In the genomic region with DNA sequence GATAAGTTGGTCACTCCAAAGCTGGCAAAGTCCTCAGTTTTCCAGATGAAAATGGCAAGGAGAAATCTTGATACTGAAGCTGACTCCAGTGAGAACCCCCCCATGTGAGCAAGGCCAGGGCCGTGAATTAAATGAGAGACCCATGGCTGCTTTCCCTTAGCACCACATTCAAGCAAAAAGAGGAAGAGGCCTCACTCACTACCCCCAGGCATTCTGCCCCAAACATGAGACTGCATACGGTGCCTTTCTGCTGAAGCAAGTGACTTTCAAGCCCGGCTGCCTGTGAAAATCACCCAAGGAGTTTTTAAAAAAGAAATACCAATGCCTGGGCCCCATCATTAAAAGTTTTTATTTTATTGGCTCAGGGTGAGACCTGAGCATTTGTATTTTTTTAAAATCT, we compare ENCODE assay signal across 28 cellular contexts.
DNase-seq lines count a peak whose midpoint lies in the region; ATAC-seq, FAIRE-seq and TF ChIP-seq lines count a peak whose summit lies in the region.
"Had no signal": no experiment of that assay in that cellular context is flagged by ENCODE, and none has a peak within 500 bp of the region (broad histone marks: within the 10 kb centered on the region; RNA-seq: fewer than 3 reads in every experiment).

No MANE protein-coding gene starts in this region.

- ATAC-seq in GM12878 (no peak), GM18498 (IDR thresholded peaks at IDR 0.05; ENCODE audit: unreplicated experiment) (no peak)
- ATAC-seq: activated T-cell treated with anti-CD3 and anti-CD28 coated beads, Interleukin-2, amount 50 U/mL, for 72 hours; lower lobe of right lung; pancreas; Right ventricle myocardium inferior; WTC11 had no signal

- no peaks in the 10 kb centered on the region for H3K79me2 ChIP-seq in GM12878 (ENCODE audit: control insufficient read depth, insufficient read depth, low read length)
- H3K79me2 ChIP-seq in trophoblast cell (ENCODE audit: control insufficient read depth, insufficient read depth, low read length, poor library complexity), result no peaks in the 10 kb centered on the region

- in situ Hi-C loops in GM12878 (cut with MboI), result no loop called here

- H3K36me3 ChIP-seq in GM12878 (ENCODE audit: control insufficient read depth in 2 of 2, insufficient read depth in 2 of 2, low read length in 1 of 2), result no peaks in the 10 kb centered on the region
- H3K36me3 ChIP-seq in trophoblast cell (ENCODE audit: control insufficient read depth in 1 of 2, insufficient read depth in 2 of 2, low read length in 2 of 2), result no peaks in the 10 kb centered on the region
- H3K36me3 ChIP-seq: lower lobe of right lung, pancreas, upper lobe of left lung had no signal

- no peaks in the 10 kb centered on the region for H4K20me1 ChIP-seq in GM12878 (ENCODE audit: control insufficient read depth, insufficient read depth)

- no peak overlapping the region for H3K4me2 ChIP-seq in GM12878 (ENCODE audit: control insufficient read depth, insufficient read depth)
- H3K4me2 ChIP-seq in trophoblast cell (ENCODE audit: low read length), result no peak overlapping the region

- FAIRE-seq in GM12878 (lab: Jason Lieb, UNC) (no peak), HTR-8/SVneo (lab: Jason Lieb, UNC) (no peak)
- FAIRE-seq: pancreas had no signal

- peak overlapping the region; percentile 10 for H2BK5ac ChIP-seq in trophoblast cell (ENCODE audit: low read depth, low read length, poor library complexity)

- no peak overlapping the region for H3K4me3 ChIP-seq in GM12878
- H3K4me3 ChIP-seq in trophoblast cell (ENCODE audit: low read depth, low read length), result no peak overlapping the region
- H3K4me3 ChIP-seq: lower lobe of right lung, pancreas, right atrium auricular region, upper lobe of left lung had no signal

- DNase-seq in GF-D8 (lab: John Stamatoyannopoulos, UW) (peak; percentile 2), MV-4-11 (lab: John Stamatoyannopoulos, UW) (peak; percentile 34), GM12878 (ENCODE audit: low read depth, low spot score) (no peak), trophoblast cell (no peak), HTR-8/SVneo (ENCODE audit: insufficient read length, low spot score) (no peak), iPS-NIHi7 (ENCODE audit: extremely low spot score) (no peak), midbrain (lab: John Stamatoyannopoulos, UW) (no peak)
- DNase-seq: activated CD4-positive, alpha-beta T cell treated with anti-CD3 and anti-CD28 coated beads, Interleukin-2, amount 50 U/mL, for 1 hour; activated naive CD4-positive, alpha-beta T cell treated with anti-CD3 and anti-CD28 coated beads, Interleukin-2, amount 10 ng/mL, durations not matched to agents 7 days and 5 days; activated T-cell treated with anti-CD3 and anti-CD28 coated beads, Interleukin-2, amount 50 U/mL, for 72 hours; DND-41; HFFc6; Karpas-422; kidney glomerular epithelial cell; lower lobe of right lung; NCI-H1105; NCI-H2029 treated with DMSO at 0.1 percent for 48 hours; NCI-H226; pancreas; stimulated activated CD4-positive, alpha-beta T cell treated with anti-CD3 and anti-CD28 coated beads, Interleukin-4, amount 100 ng/mL, for 1 hour; SW 1271; T-helper 9 cell; upper lobe of left lung had no signal

- no peak overlapping the region for H4K8ac ChIP-seq in trophoblast cell (ENCODE audit: low read depth, low read length)

- H3K79me1 ChIP-seq in trophoblast cell (ENCODE audit: low read length), result no peaks in the 10 kb centered on the region

- peaks cover 0 to 6% of the 10 kb centered on the region in 2 experiments; a peak in 1 of 4 replicates for H3K27me3 ChIP-seq in GM12878 (replicated peaks in 1 of 2; ENCODE audit: control insufficient read depth in 2 of 2, insufficient read depth in 2 of 2, low read length in 1 of 2)
- H3K27me3 ChIP-seq in trophoblast cell (ENCODE audit: insufficient read depth, low read length), result no peaks in the 10 kb centered on the region
- H3K27me3 ChIP-seq: pancreas, right atrium auricular region, upper lobe of left lung had no signal

- no peak overlapping the region for H2AFZ ChIP-seq in GM12878 (ENCODE audit: control insufficient read depth, low read depth, low read length)
- no peak overlapping the region for H2AFZ ChIP-seq in trophoblast cell (ENCODE audit: insufficient read depth, low read length, poor library complexity)

- H3K18ac ChIP-seq in trophoblast cell (ENCODE audit: low read length), result no peak overlapping the region

- no peak overlapping the region for H3K4ac ChIP-seq in trophoblast cell (ENCODE audit: low read depth, low read length)

- no peak overlapping the region for H4K91ac ChIP-seq in trophoblast cell (ENCODE audit: low read depth, low read length)

- SMC1A ChIA-PET in GM12878 (lab: Charles Lee; ENCODE audit: uncharacterized antibody, unreplicated experiment), result no interaction called here

- RAD21 ChIA-PET in GM12878 (lab: Charles Lee; ENCODE audit: unreplicated experiment), result no interaction called here

- no peak overlapping the region for H2BK12ac ChIP-seq in trophoblast cell (ENCODE audit: low read length)

- H3K27ac ChIP-seq in GM12878 (ENCODE audit: control insufficient read depth, insufficient read depth), result no peak overlapping the region
- H3K27ac ChIP-seq in trophoblast cell (ENCODE audit: low read depth, low read length), result no peak overlapping the region
- H3K27ac ChIP-seq: C4-2B, lower lobe of right lung, pancreas, right atrium auricular region, upper lobe of left lung had no signal

- TF ChIP-seq RAD21 in GM12878 (IDR thresholded peaks at IDR 0.05; ENCODE audit: insufficient read depth, low read depth, low read length), result no peak

- H2BK120ac ChIP-seq in trophoblast cell (ENCODE audit: insufficient read depth, low read length, poor library complexity), result no peak overlapping the region

- TF ChIP-seq POLR2A in GM12878 (IDR thresholded peaks at IDR 0.05; ENCODE audit: low read depth, low read length), result no peak

- CTCF ChIA-PET in GM12878 (lab: Yijun Ruan, JAX), result no interaction called here

- 0% methylated on average over 3 of the region's 3 CpGs for WGBS in GM12878 (ENCODE audit: insufficient coverage, insufficient replicate concordance, low lambda C conversion rate, missing lambda C conversion rate)
- no CpG with 5 or more reads among the region's 3 CpGs for WGBS in trophoblast cell (ENCODE audit: extremely low coverage, insufficient coverage, insufficient read length)

- no peak overlapping the region for H4K12ac ChIP-seq in trophoblast cell (ENCODE audit: low read depth, low read length)

- no peak overlapping the region for H3K23ac ChIP-seq in trophoblast cell (ENCODE audit: low read length)

- no peak for TF ChIP-seq EP300 in GM12878 (IDR thresholded peaks at IDR 0.05; ENCODE audit: borderline replicate concordance in 1 of 2, control insufficient read depth in 1 of 2, low read depth in 2 of 2, low read length in 2 of 2)

- no peaks in the 10 kb centered on the region for H3K4me1 ChIP-seq in GM12878 (ENCODE audit: control insufficient read depth, insufficient read depth, low read length)
- no peaks in the 10 kb centered on the region for H3K4me1 ChIP-seq in trophoblast cell (ENCODE audit: control insufficient read depth in 1 of 2, insufficient read depth in 2 of 2, low read length in 2 of 2)
- H3K4me1 ChIP-seq: lower lobe of right lung, pancreas, upper lobe of left lung had no signal

- POLR2A ChIA-PET in GM12878 (lab: Charles Lee), result no interaction called here

- BruUV-seq in GM12878 (replicated peaks; lab: Mats Ljungman, UMichigan), result no TSS peak

- no peak overlapping the region for H3K14ac ChIP-seq in trophoblast cell (ENCODE audit: low read length)

- H3K9me3 ChIP-seq in GM12878 (replicated peaks; ENCODE audit: control insufficient read depth, insufficient read depth, low read length), result no peaks in the 10 kb centered on the region
- no peaks in the 10 kb centered on the region for H3K9me3 ChIP-seq in trophoblast cell (ENCODE audit: insufficient read depth, low read depth, low read length)
- H3K9me3 ChIP-seq: lower lobe of right lung, pancreas, right atrium auricular region, upper lobe of left lung had no signal

- intact Hi-C loops in GM12878 (cut with micrococcal nuclease; ENCODE audit: unreplicated experiment), result no loop called here

- no peak overlapping the region for H2AK5ac ChIP-seq in trophoblast cell (ENCODE audit: low read length)

- TF ChIP-seq CTCF in GM12878 (IDR thresholded peaks at IDR 0.05 in 2 of 3, conservative IDR thresholded peaks at IDR 0.05 in 1 of 3; ENCODE audit: control insufficient read depth in 2 of 3, extremely low read depth in 1 of 3, insufficient read depth in 1 of 3, low read depth in 3 of 3, low read length in 3 of 3), result no peak

- H3K9ac ChIP-seq in GM12878 (ENCODE audit: control insufficient read depth, insufficient read depth, low read length) (no peak overlapping the region), trophoblast cell (ENCODE audit: low read length) (no peak overlapping the region)

TF ChIP-seq in GM12878, 131 proteins besides CTCF, POLR2A, EP300 and RAD21:
- TF ChIP-seq ASH2L (IDR thresholded peaks at IDR 0.05; ENCODE audit: borderline replicate concordance, low read depth), result no peak
- TF ChIP-seq SPI1 (IDR thresholded peaks at IDR 0.05; ENCODE audit: borderline replicate concordance, insufficient read depth, low read depth, low read length), result peak; percentile 42; the same call in 1 of the 2 replicates
TF ChIP-seq in GM12878: peak in this region for 1.

Comparison
In these comparisons a context has a peak if more than half of its experiments do, and no peak if none do; other contexts are left out.
1. DNase-seq: peak in GF-D8 (single experiment) and MV-4-11 (single experiment); none in GM12878 (single experiment), trophoblast cell (0 of 2), HTR-8/SVneo (single experiment), iPS-NIHi7 (single experiment) and midbrain (single experiment).